Comparison of ENCODE assay signal across 1 cellular context in genomic region chr12:132438726-132439125, GRCh38.
TF ChIP-seq lines count a peak whose summit lies in the region.

No MANE protein-coding gene starts in this region.

TF ChIP-seq in K562, 482 proteins besides CTCF, POLR2A, EP300 and RAD21:
- 0 out of 2 replicates have a peak, but pooled peaks have one; percentile 8 for TF ChIP-seq MGA (IDR thresholded peaks at IDR 0.05)
- TF ChIP-seq E2F6 (IDR thresholded peaks at IDR 0.05; ENCODE audit: borderline replicate concordance in 1 of 2, extremely low read depth in 1 of 2, insufficient read depth in 1 of 2, insufficient read length in 1 of 2, low read depth in 1 of 2, low read length in 1 of 2, poor library complexity in 1 of 2, severe bottlenecking in 1 of 2) = peak in 1 of 2 experiments; percentile 46
- 0 out of 2 replicates have a peak, but pooled peaks have one; percentile 3 for TF ChIP-seq TFE3 (CRISPR knock-in tag; IDR thresholded peaks at IDR 0.05)
- no peak for TF ChIP-seq ZBTB5 (IDR thresholded peaks at IDR 0.05)
